ENCODE assay signal across 12 cellular contexts in the genomic region with DNA sequence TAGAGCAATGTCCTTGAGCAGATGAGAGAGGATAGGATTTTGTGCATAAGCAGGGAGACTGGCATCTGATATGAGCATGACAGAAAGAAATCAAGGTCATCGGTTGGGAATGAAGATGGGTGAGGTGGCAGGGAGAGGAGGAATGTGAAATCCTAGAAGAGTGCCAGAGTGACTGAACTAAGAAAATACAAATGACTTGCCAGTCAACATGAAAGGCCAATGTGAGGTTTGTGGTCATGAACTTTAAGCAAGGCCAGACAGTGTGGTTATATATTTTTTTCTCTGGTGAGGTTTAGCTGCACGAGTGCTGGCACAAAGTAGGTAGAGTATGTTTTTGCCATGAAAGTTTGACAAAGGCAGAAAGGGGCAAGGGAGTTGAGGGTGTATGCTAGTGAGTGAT. TPM values are rescaled to one million over a fixed set of nuclear protein-coding genes. Genes with fewer than 3 reads are reported as not detected.
A peak's percentile ranks its signal among the peaks of the same experiment; 100 is the strongest.
DNase-seq lines count a peak whose midpoint lies in the region; ATAC-seq and TF ChIP-seq lines count a peak whose summit lies in the region.
"Had no signal": no experiment of that assay in that cellular context is flagged by ENCODE, and none has a peak within 500 bp of the region (broad histone marks: within the 10 kb centered on the region; RNA-seq: fewer than 3 reads in every experiment).

No MANE protein-coding gene starts in this region.

- in situ Hi-C loops in GM13977 (cut with MboI; ENCODE audit: low pct_unique_long_range_greater_than_20kb, low sequenced_read_pairs, unreplicated experiment) = no loop called here

- no peaks in the 10 kb centered on the region for H3K9me3 ChIP-seq in endodermal cell (ENCODE audit: control insufficient read depth, low read length)
- no peaks in the 10 kb centered on the region for H3K9me3 ChIP-seq in OCI-LY7 (ENCODE audit: low read length)
- H3K9me3 ChIP-seq: right atrium auricular region had no signal

- H3K27me3 ChIP-seq in endodermal cell (ENCODE audit: control insufficient read depth, insufficient read depth, low read length, poor library complexity, severe bottlenecking) = no peaks in the 10 kb centered on the region
- H3K27me3 ChIP-seq: right atrium auricular region had no signal

- H3K27ac Mint-ChIP-seq in endodermal cell = no peak overlapping the region

- no TSS peak for BruUV-seq in OCI-LY7 (replicated peaks; lab: Mats Ljungman, UMichigan)

- no peaks in the 10 kb centered on the region for H3K27me3 Mint-ChIP-seq in endodermal cell (ENCODE audit: insufficient read depth)

- peak; percentile 39 for DNase-seq in EH (ENCODE audit: low read depth)
- DNase-seq in endodermal cell = peak; percentile 1
- DNase-seq in NAMALWA (ENCODE audit: low spot score) = no peak
- DNase-seq in OCI-LY7 (ENCODE audit: low spot score) = no peak
- no peak for DNase-seq in GM13977 (ENCODE audit: low spot score)
- no peak for DNase-seq in NCI-H146 treated with DMSO at 0.1 percent for 48 hours (lab: John Stamatoyannopoulos, UW; ENCODE audit: unreplicated experiment)

- H3K4me2 ChIP-seq in OCI-LY7 (ENCODE audit: low read length) = no peak overlapping the region

- no peak overlapping the region for H2AFZ ChIP-seq in OCI-LY7 (ENCODE audit: low read length)

- H3K4me1 ChIP-seq in endodermal cell (ENCODE audit: control insufficient read depth, insufficient read depth, low read length) = no peaks in the 10 kb centered on the region
- peaks cover 22% of the 10 kb centered on the region for H3K4me1 ChIP-seq in OCI-LY7 (ENCODE audit: insufficient read depth, low read length, poor library complexity, severe bottlenecking)
- H3K4me1 ChIP-seq: right atrium auricular region had no signal

- CTCF ChIA-PET in OCI-LY7 (lab: Charles Lee; ENCODE audit: unreplicated experiment) = no interaction called here

- no peak overlapping the region for H3K4me3 ChIP-seq in endodermal cell (ENCODE audit: low read length)
- H3K4me3 ChIP-seq in OCI-LY7 (ENCODE audit: low read depth, low read length, poor library complexity, severe bottlenecking) = no peak overlapping the region
- H3K4me3 ChIP-seq: right atrium auricular region had no signal

- TF ChIP-seq CTCF in endodermal cell (conservative IDR thresholded peaks at IDR 0.05) (no peak), OCI-LY7 (conservative IDR thresholded peaks at IDR 0.05; ENCODE audit: low read length) (no peak), GM13977 (IDR thresholded peaks at IDR 0.05; ENCODE audit: extremely low read depth, insufficient read depth, missing control alignments) (no peak)

- H3K4me1 Mint-ChIP-seq in endodermal cell = peaks cover 1% of the 10 kb centered on the region

- no peaks in the 10 kb centered on the region for H3K9me2 ChIP-seq in OCI-LY7 (ENCODE audit: insufficient read depth, low read length)

- H3K9ac ChIP-seq in endodermal cell (ENCODE audit: extremely low read depth, low read length, poor library complexity, severe bottlenecking) = no peak overlapping the region

- H3K36me3 ChIP-seq in endodermal cell (ENCODE audit: control insufficient read depth, insufficient read depth, low read length) (peaks cover 6% of the 10 kb centered on the region), OCI-LY7 (ENCODE audit: insufficient read depth, low read length) (no peaks in the 10 kb centered on the region)
- H3K36me3 ChIP-seq: right atrium auricular region had no signal

- ATAC-seq in GM19035 (IDR thresholded peaks at IDR 0.05; ENCODE audit: unreplicated experiment) = peak; percentile 89
- peak; percentile 74 for ATAC-seq in HG03354 (IDR thresholded peaks at IDR 0.05; ENCODE audit: poor library complexity, severe bottlenecking, unreplicated experiment)
- ATAC-seq: HepG2 had no signal

- no peaks in the 10 kb centered on the region for H4K20me1 ChIP-seq in OCI-LY7 (ENCODE audit: insufficient read depth, low read length)

- intact Hi-C loops in OCI-LY7 (cut with micrococcal nuclease; ENCODE audit: unreplicated experiment) = no loop called here

- H3K27ac ChIP-seq in endodermal cell (ENCODE audit: low read depth, low read length) (no peak overlapping the region), OCI-LY7 (ENCODE audit: low read depth, low read length, poor library complexity, severe bottlenecking) (no peak overlapping the region)
- H3K27ac ChIP-seq: right atrium auricular region had no signal

- no peak overlapping the region for H3K4me3 Mint-ChIP-seq in endodermal cell
- H3K4me3 Mint-ChIP-seq: activated naive CD4-positive, alpha-beta T cell treated with anti-CD3 and anti-CD28 coated beads, Interleukin-2, amount 50 U/mL, for 24 hours had no signal

- H3K36me3 Mint-ChIP-seq in endodermal cell (ENCODE audit: low read depth) = no peaks in the 10 kb centered on the region

- no peaks in the 10 kb centered on the region for H3K79me2 ChIP-seq in OCI-LY7 (ENCODE audit: insufficient read depth, low read depth, low read length)

- no peaks in the 10 kb centered on the region for H3K9me3 Mint-ChIP-seq in endodermal cell
- H3K9me3 Mint-ChIP-seq: activated naive CD4-positive, alpha-beta T cell treated with anti-CD3 and anti-CD28 coated beads, Interleukin-2, amount 50 U/mL, for 24 hours; stimulated activated naive CD8-positive, alpha-beta T cell treated with anti-CD3 and anti-CD28 coated beads, Interleukin-15, Interleukin-2, amounts not matched to agents 100 ng/mL and 50 ng/mL, for 24 hours had no signal

- POLR2A ChIA-PET in OCI-LY7 (lab: Charles Lee) = interaction anchor here (1.1 to 2.2 kb wide), 2 partner anchors 10 to 16 kb away, joined by 3 to 16 read pairs; no protein-coding TSS in a partner anchor

- WGBS in endodermal cell (ENCODE audit: insufficient coverage in 1 of 2, insufficient read length in 1 of 2), 2 experiments = 90 to 92% methylated on average over 1 to 2 of the region's 2 CpGs

RNA-seq across cellular contexts. Expression of a gene that starts 21.2 kb away (rescaled TPM):
- total RNA-seq in endodermal cell (10 to 100 TPM; 15.9 to 17.7 TPM), OCI-LY7 (2022) (42.9 and 52.6 TPM in 2 replicates)
- polyA plus RNA-seq in endodermal cell (2013, experiment 1 of 2) = 12.5 TPM
- 11.6 TPM for polyA plus RNA-seq in endodermal cell (2013, experiment 2 of 2)
- total RNA-seq in OCI-LY7 (2014; rRNA removed; shearing (Covaris generic)) = 3.5 and 8.2 TPM in 2 replicates

RNA-seq across cellular contexts. Expression of a gene that starts 41.0 kb away (rescaled TPM):
- 10 to 100 TPM; 94.4 to 95.0 TPM for total RNA-seq in endodermal cell
- polyA plus RNA-seq in endodermal cell (2013, experiment 1 of 2) = 47.6 TPM
- polyA plus RNA-seq in endodermal cell (2013, experiment 2 of 2) = 53.5 TPM
- total RNA-seq in OCI-LY7 (2014; rRNA removed; shearing (Covaris generic)) = 63.2 and 74.3 TPM in 2 replicates
- 174 and 185 TPM in 2 replicates for total RNA-seq in OCI-LY7 (2022)

Comparison
In these comparisons a context has a peak if more than half of its experiments do, and no peak if none do; other contexts are left out.
1. DNase-seq: peak in EH (single experiment) and endodermal cell (single experiment); none in NAMALWA (single experiment), OCI-LY7 (single experiment), GM13977 (single experiment) and NCI-H146 treated with DMSO at 0.1 percent for 48 hours (single experiment).